12 cellular contexts compared by ENCODE assay signal in the genomic region with DNA sequence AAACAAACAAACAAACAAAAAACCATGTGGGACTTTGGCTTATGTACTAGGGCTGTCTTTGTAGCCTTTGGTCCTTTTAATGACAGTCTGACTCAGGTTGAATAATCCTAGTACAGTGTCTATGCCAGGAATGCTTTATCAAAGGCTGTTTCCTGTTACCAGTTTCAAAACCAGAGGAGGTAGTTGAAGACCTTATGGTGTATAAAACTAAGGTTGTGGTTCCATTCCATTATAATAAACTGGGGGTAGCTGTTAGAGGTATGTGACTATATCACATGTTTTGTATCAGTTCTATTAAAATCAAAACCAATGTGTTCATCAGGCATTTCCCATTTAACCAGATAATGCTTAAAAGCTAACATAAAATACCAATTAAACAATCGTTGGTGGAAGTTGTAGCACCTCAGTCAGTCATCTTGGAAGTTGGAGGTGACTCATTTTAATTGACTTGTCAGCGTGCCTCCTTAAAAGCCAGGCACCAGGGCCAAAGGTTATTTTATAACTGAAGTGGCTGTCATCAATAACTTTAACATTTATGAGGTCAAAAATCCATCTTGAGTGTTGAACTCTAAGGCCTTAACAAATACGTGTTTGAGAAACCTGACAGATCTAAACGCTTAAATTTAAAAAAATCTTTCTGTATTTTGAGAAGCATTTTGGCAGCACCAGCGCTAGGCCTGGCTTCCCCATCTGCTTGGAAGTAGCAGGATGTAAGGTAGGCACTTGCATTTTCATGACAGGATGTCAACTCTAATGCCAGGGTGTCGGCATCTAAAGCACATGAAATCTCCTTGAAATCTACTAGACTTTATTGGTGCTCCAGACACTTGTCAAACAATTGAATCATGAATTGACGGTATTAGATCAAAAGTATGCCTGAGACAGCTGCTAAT.
DNase-seq lines count a peak whose midpoint lies in the region; ATAC-seq, FAIRE-seq and TF ChIP-seq lines count a peak whose summit lies in the region.
"Had no signal": no experiment of that assay in that cellular context is flagged by ENCODE, and none has a peak within 500 bp of the region (broad histone marks: within the 10 kb centered on the region; RNA-seq: fewer than 3 reads in every experiment).

No MANE protein-coding gene starts in this region.

- no peaks in the 10 kb centered on the region for H3K9me3 Mint-ChIP-seq in activated T-cell treated with anti-CD3 and anti-CD28 coated beads, Interleukin-2, amount 50 U/mL, for 24 hours

- intact Hi-C loops in gastrocnemius medialis (cut with DNase I; ENCODE audit: low total_unique reads): no loop called here

- peak; percentile 80 for FAIRE-seq in colon (lab: Jason Lieb, UNC)
- FAIRE-seq: HTR-8/SVneo had no signal

- peaks cover 66% of the 10 kb centered on the region for H3K4me1 Mint-ChIP-seq in activated T-cell treated with anti-CD3 and anti-CD28 coated beads, Interleukin-2, amount 50 U/mL, for 24 hours (ENCODE audit: low read depth)

- TF ChIP-seq CTCF in gastrocnemius medialis (IDR thresholded peaks at IDR 0.05 in 4 of 5, conservative IDR thresholded peaks at IDR 0.05 in 1 of 5): no peak

- peaks cover 19 to 26% of the 10 kb centered on the region in 2 donors for H3K4me1 ChIP-seq in gastrocnemius medialis

- no peaks in the 10 kb centered on the region for H3K27me3 ChIP-seq in gastrocnemius medialis

- DNase-seq in activated T-cell treated with anti-CD3 and anti-CD28 coated beads, Interleukin-2, amount 50 U/mL, for 24 hours: no peak
- DNase-seq in activated T-cell treated with anti-CD3 and anti-CD28 coated beads for 4 hours (no peak), M059J (ENCODE audit: low read depth) (peak; percentile 82), gastrocnemius medialis (no peak), KG1 (lab: John Stamatoyannopoulos, UW) (no peak), MV-4-11 (lab: John Stamatoyannopoulos, UW) (no peak)
- DNase-seq: erythroblast, GDM1, WERI-Rb-1 had no signal

- H3K27ac ChIP-seq in gastrocnemius medialis: peak overlapping the region; percentile 42 to 75 (median 56)
- H3K27ac ChIP-seq: WERI-Rb-1 had no signal

- in situ Hi-C loops in gastrocnemius medialis (cut with MboI; ENCODE audit: low sequenced_read_pairs in 4 of 4): loop anchor here in 1 of 4 donors (10.0 kb wide), 1 partner anchor 104 kb away; no protein-coding TSS in a partner anchor

- peak overlapping the region; percentile 79 for H3K27ac Mint-ChIP-seq in activated T-cell treated with anti-CD3 and anti-CD28 coated beads, Interleukin-2, amount 50 U/mL, for 24 hours

- H3K4me3 Mint-ChIP-seq in activated T-cell treated with anti-CD3 and anti-CD28 coated beads, Interleukin-2, amount 50 U/mL, for 24 hours: peak overlapping the region; percentile 4

- no peak for TF ChIP-seq POLR2A in gastrocnemius medialis (IDR thresholded peaks at IDR 0.05)

- H3K27me3 Mint-ChIP-seq in activated T-cell treated with anti-CD3 and anti-CD28 coated beads, Interleukin-2, amount 50 U/mL, for 24 hours: no peaks in the 10 kb centered on the region

- H3K36me3 ChIP-seq in gastrocnemius medialis: peaks cover 0 to 38% of the 10 kb centered on the region in 2 donors
- H3K36me3 ChIP-seq: WERI-Rb-1 had no signal

- peak; percentile 69 for ATAC-seq in gastrocnemius medialis
- no peak for ATAC-seq in HG02981 (IDR thresholded peaks at IDR 0.05; ENCODE audit: unreplicated experiment)

- peaks cover 19% of the 10 kb centered on the region for H3K36me3 Mint-ChIP-seq in activated T-cell treated with anti-CD3 and anti-CD28 coated beads, Interleukin-2, amount 50 U/mL, for 24 hours (ENCODE audit: low read depth)

- no peaks in the 10 kb centered on the region for H3K9me3 ChIP-seq in gastrocnemius medialis

- H3K4me3 ChIP-seq in gastrocnemius medialis: no peak overlapping the region
